In genomic region chr2:113169002-113169530, GRCh38 we compare ENCODE assay signal across 1 cellular context.
A peak's percentile ranks its signal among the peaks of the same experiment; 100 is the strongest.
TF ChIP-seq lines count a peak whose summit lies in the region.

No MANE protein-coding gene starts in this region.

TF ChIP-seq in GM12878, 131 proteins besides CTCF, POLR2A, EP300 and RAD21 (continued from another document):
- TF ChIP-seq, protein P1, sequence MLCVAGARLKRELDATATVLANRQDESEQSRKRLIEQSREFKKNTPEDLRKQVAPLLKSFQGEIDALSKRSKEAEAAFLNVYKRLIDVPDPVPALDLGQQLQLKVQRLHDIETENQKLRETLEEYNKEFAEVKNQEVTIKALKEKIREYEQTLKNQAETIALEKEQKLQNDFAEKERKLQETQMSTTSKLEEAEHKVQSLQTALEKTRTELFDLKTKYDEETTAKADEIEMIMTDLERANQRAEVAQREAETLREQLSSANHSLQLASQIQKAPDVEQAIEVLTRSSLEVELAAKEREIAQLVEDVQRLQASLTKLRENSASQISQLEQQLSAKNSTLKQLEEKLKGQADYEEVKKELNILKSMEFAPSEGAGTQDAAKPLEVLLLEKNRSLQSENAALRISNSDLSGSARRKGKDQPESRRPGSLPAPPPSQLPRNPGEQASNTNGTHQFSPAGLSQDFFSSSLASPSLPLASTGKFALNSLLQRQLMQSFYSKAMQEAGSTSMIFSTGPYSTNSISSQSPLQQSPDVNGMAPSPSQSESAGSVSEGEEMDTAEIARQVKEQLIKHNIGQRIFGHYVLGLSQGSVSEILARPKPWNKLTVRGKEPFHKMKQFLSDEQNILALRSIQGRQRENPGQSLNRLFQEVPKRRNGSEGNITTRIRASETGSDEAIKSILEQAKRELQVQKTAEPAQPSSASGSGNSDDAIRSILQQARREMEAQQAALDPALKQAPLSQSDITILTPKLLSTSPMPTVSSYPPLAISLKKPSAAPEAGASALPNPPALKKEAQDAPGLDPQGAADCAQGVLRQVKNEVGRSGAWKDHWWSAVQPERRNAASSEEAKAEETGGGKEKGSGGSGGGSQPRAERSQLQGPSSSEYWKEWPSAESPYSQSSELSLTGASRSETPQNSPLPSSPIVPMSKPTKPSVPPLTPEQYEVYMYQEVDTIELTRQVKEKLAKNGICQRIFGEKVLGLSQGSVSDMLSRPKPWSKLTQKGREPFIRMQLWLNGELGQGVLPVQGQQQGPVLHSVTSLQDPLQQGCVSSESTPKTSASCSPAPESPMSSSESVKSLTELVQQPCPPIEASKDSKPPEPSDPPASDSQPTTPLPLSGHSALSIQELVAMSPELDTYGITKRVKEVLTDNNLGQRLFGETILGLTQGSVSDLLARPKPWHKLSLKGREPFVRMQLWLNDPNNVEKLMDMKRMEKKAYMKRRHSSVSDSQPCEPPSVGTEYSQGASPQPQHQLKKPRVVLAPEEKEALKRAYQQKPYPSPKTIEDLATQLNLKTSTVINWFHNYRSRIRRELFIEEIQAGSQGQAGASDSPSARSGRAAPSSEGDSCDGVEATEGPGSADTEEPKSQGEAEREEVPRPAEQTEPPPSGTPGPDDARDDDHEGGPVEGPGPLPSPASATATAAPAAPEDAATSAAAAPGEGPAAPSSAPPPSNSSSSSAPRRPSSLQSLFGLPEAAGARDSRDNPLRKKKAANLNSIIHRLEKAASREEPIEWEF (IDR thresholded peaks at IDR 0.05; ENCODE audit: insufficient replicate concordance, low read depth, low read length), result no peak
- TF ChIP-seq SPI1 (IDR thresholded peaks at IDR 0.05; ENCODE audit: borderline replicate concordance, insufficient read depth, low read depth, low read length) (peak; percentile 50; the same call in 1 of the 2 replicates), RUNX3 (IDR thresholded peaks at IDR 0.05; ENCODE audit: low read length) (peak; percentile 51), EZH2 (IDR thresholded peaks at IDR 0.05; ENCODE audit: borderline replicate concordance, control insufficient read depth, low read depth, low read length) (no peak)
